ENCODE assay signal across 9 cellular contexts in the genomic region with DNA sequence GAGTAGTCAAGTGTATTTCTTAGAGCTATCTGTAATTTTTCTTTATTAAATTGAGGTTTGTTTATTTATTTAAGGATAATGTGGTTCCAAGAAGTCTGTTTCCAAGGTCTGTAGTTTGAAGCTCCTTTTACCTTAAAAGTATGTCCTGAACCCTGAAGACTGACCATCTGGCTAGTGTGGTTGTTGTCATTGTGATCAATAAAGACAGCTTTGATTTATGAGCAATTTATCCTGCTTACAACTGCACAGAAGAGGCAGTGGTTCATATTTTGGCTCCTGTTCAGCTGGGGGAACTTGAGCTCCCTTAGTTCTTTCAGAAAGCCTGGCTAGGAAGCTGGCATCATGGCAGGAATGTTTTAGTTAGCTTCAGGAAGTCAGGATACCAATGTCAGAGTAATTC.
A peak's percentile ranks its signal among the peaks of the same experiment; 100 is the strongest.
DNase-seq lines count a peak whose midpoint lies in the region; ATAC-seq, FAIRE-seq and TF ChIP-seq lines count a peak whose summit lies in the region.
"Had no signal": no experiment of that assay in that cellular context is flagged by ENCODE, and none has a peak within 500 bp of the region (broad histone marks: within the 10 kb centered on the region; RNA-seq: fewer than 3 reads in every experiment).

No MANE protein-coding gene starts in this region.

- no peak for TF ChIP-seq POLR2A in breast epithelium (IDR thresholded peaks at IDR 0.05)
- TF ChIP-seq POLR2A in GM12892 (IDR thresholded peaks at IDR 0.05; ENCODE audit: low read depth, low read length) = no peak

- ATAC-seq in GM21717 (IDR thresholded peaks at IDR 0.05; ENCODE audit: unreplicated experiment) (no peak), GM18868 (IDR thresholded peaks at IDR 0.05; ENCODE audit: unreplicated experiment) (no peak), GM19351 (IDR thresholded peaks at IDR 0.05; ENCODE audit: unreplicated experiment) (no peak)
- ATAC-seq: naive thymus-derived CD8-positive, alpha-beta T cell had no signal

- no peak for TF ChIP-seq CTCF in breast epithelium (IDR thresholded peaks at IDR 0.05)

- H3K9me3 ChIP-seq in breast epithelium (peaks cover 6 to 7% of the 10 kb centered on the region in 2 donors), muscle layer of colon (ENCODE audit: low read length) (no peaks in the 10 kb centered on the region)

- H3K27me3 ChIP-seq in breast epithelium (no peaks in the 10 kb centered on the region), muscle layer of colon (ENCODE audit: control insufficient read depth in 1 of 2, insufficient read depth in 2 of 2, low read length in 2 of 2) (no peaks in the 10 kb centered on the region)

- H3K4me1 ChIP-seq in breast epithelium = no peaks in the 10 kb centered on the region
- peaks cover 38% of the 10 kb centered on the region for H3K4me1 ChIP-seq in muscle layer of colon (ENCODE audit: insufficient read depth, low read length)

- peak overlapping the region; percentile 60 to 64 for H3K27ac ChIP-seq in breast epithelium
- H3K27ac ChIP-seq in muscle layer of colon (ENCODE audit: low read depth, low read length) = peak overlapping the region; percentile 19

- H3K4me3 ChIP-seq in breast epithelium = no peak overlapping the region
- no peak overlapping the region for H3K4me3 ChIP-seq in muscle layer of colon (ENCODE audit: low read depth in 1 of 2, low read length in 2 of 2)

- intact Hi-C loops in breast epithelium (cut with DNase I; ENCODE audit: low total_unique reads) = no loop called here

- DNase-seq in Ammon's horn (ENCODE audit: low spot score) = peak; percentile 64
- peak; percentile 8 for DNase-seq in NCI-H146 treated with DMSO at 0.1 percent for 48 hours (lab: John Stamatoyannopoulos, UW; ENCODE audit: unreplicated experiment)
- DNase-seq in breast epithelium (ENCODE audit: low spot score in 2 of 2) = no peak
- DNase-seq in GM12892 (ENCODE audit: insufficient read length) = no peak
- DNase-seq: naive thymus-derived CD8-positive, alpha-beta T cell had no signal

- no peaks in the 10 kb centered on the region for H3K36me3 ChIP-seq in breast epithelium
- H3K36me3 ChIP-seq in muscle layer of colon (ENCODE audit: insufficient read depth, low read length) = no peaks in the 10 kb centered on the region

- H3K9ac ChIP-seq in muscle layer of colon (ENCODE audit: low read length) = no peak overlapping the region

- no peak for FAIRE-seq in GM12892 (lab: Jason Lieb, UNC)

Comparison
In these comparisons a context has a peak if more than half of its experiments do, and no peak if none do; other contexts are left out.
1. DNase-seq: peak in Ammon's horn (single experiment) and NCI-H146 treated with DMSO at 0.1 percent for 48 hours (single experiment); none in breast epithelium (0 of 2) and GM12892 (single experiment).